17 cellular contexts compared by ENCODE assay signal in the genomic region with DNA sequence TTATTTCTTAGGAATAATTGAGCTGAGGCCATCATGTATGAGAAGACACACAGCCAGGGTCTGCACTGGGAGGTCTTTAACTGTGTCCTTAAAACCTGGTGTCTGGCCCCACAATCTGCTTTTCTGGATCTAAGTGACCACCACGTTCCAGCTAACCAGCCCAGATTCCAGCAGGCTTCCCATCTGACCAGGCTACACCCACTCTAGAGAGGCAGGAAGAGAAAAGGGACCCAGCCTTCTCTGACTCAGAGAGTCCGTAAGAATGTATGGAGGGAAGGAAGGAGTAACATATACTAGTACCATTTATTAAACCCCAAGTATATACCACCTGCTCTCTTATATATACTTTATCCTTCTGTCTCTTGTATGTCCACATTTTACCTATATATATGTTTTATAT.
DNase-seq lines count a peak whose midpoint lies in the region; ATAC-seq and TF ChIP-seq lines count a peak whose summit lies in the region.
"Had no signal": no experiment of that assay in that cellular context is flagged by ENCODE, and none has a peak within 500 bp of the region (broad histone marks: within the 10 kb centered on the region; RNA-seq: fewer than 3 reads in every experiment).

No MANE protein-coding gene starts in this region.

- H3F3A ChIP-seq in smooth muscle cell (ENCODE audit: low read depth): no peaks in the 10 kb centered on the region

- DNase-seq in MCF 10A (ENCODE audit: unreplicated experiment) (peak; percentile 24), mammary epithelial cell (no peak), foreskin keratinocyte (no peak), smooth muscle cell (lab: John Stamatoyannopoulos, UW; ENCODE audit: unreplicated experiment) (no peak), NCI-H69 (lab: John Stamatoyannopoulos, UW) (no peak), pons (ENCODE audit: low spot score) (no peak)
- no peak for DNase-seq in activated T-cell treated with anti-CD3 and anti-CD28 coated beads, Interleukin-2, amount 50 U/mL, for 1 hour
- DNase-seq: activated CD4-positive, CD25-positive, alpha-beta regulatory T cell treated with anti-CD3 and anti-CD28 coated beads, Interleukin-2, amount 50 U/mL, for 72 hours; esophagus squamous epithelium; hippocampal formation; kidney glomerular epithelial cell; NCI-H1930; right cardiac atrium; SJCRH30; stimulated activated naive CD8-positive, alpha-beta T cell treated with anti-CD3 and anti-CD28 coated beads, Interleukin-15, amount 100 ng/mL, for 72 hours had no signal

- peak; percentile 38 for ATAC-seq in foreskin keratinocyte
- ATAC-seq: stimulated activated naive CD8-positive, alpha-beta T cell treated with anti-CD3 and anti-CD28 coated beads, Interleukin-15, amount 100 ng/mL, for 72 hours had no signal

- peaks cover 24% of the 10 kb centered on the region for H3K36me3 Mint-ChIP-seq in MCF 10A (ENCODE audit: insufficient read depth, unreplicated experiment)
- H3K36me3 Mint-ChIP-seq in brain: peaks cover 15% of the 10 kb centered on the region

- H3K27me3 ChIP-seq in mammary epithelial cell (ENCODE audit: insufficient read depth, low read length): no peaks in the 10 kb centered on the region
- no peaks in the 10 kb centered on the region for H3K27me3 ChIP-seq in foreskin keratinocyte
- peaks cover 35% of the 10 kb centered on the region for H3K27me3 ChIP-seq in smooth muscle cell (ENCODE audit: low read depth)
- H3K27me3 ChIP-seq: esophagus squamous epithelium, SJCRH30 had no signal

- H3K9ac ChIP-seq in mammary epithelial cell (ENCODE audit: insufficient read depth, low read length) (no peak overlapping the region), smooth muscle cell (ENCODE audit: low read depth) (no peak overlapping the region)

- H3K27ac Mint-ChIP-seq in MCF 10A (ENCODE audit: low read depth, unreplicated experiment): no peak overlapping the region
- peak overlapping the region in 4 of 5 experiments; percentile 41 to 92 (median 51) for H3K27ac Mint-ChIP-seq in brain
- H3K27ac Mint-ChIP-seq: stimulated activated naive CD8-positive, alpha-beta T cell treated with anti-CD3 and anti-CD28 coated beads, Interleukin-15, amount 100 ng/mL, for 72 hours; T-helper 2 cell treated with Interferon-gamma antibody and Interleukin-4, amounts not matched to agents 5 μg/mL and 100 μg/mL, for 36 hours had no signal

- H3K36me3 ChIP-seq in mammary epithelial cell (ENCODE audit: insufficient read depth, low read length) (no peaks in the 10 kb centered on the region), smooth muscle cell (ENCODE audit: low read depth) (no peaks in the 10 kb centered on the region)
- H3K36me3 ChIP-seq: esophagus squamous epithelium had no signal

- H3K4me2 ChIP-seq in mammary epithelial cell (ENCODE audit: insufficient read depth, low read depth, low read length): no peak overlapping the region
- H3K4me2 ChIP-seq in smooth muscle cell: peak overlapping the region; percentile 67

- POLR2A ChIA-PET in MCF 10A (lab: Yijun Ruan, JAX): interaction anchor here (0.7 to 1.3 kb wide), 4 partner anchors 14 to 323 kb away, joined by 3 to 4 read pairs (median 3); no protein-coding TSS in a partner anchor

- H3K27ac ChIP-seq in mammary epithelial cell (ENCODE audit: insufficient read depth, low read depth, low read length) (no peak overlapping the region), foreskin keratinocyte (no peak overlapping the region), smooth muscle cell (ENCODE audit: low read depth) (no peak overlapping the region)
- H3K27ac ChIP-seq: SJCRH30 had no signal

- BruUV-seq in MCF 10A (replicated peaks; lab: Mats Ljungman, UMichigan): no TSS peak
- no TSS peak for BruUV-seq in mammary epithelial cell (replicated peaks; lab: Mats Ljungman, UMichigan)

- no peak overlapping the region for H3K4me3 ChIP-seq in mammary epithelial cell (replicated peaks in 1 of 3; ENCODE audit: insufficient read depth in 1 of 3, low read depth in 2 of 3, low read length in 3 of 3)
- no peak overlapping the region for H3K4me3 ChIP-seq in smooth muscle cell
- H3K4me3 ChIP-seq: esophagus squamous epithelium, SJCRH30 had no signal

- H4K20me1 ChIP-seq in mammary epithelial cell (ENCODE audit: insufficient read depth, low read length): no peaks in the 10 kb centered on the region
- H4K20me1 ChIP-seq in smooth muscle cell (ENCODE audit: low read depth): peaks cover 23% of the 10 kb centered on the region

- no peaks in the 10 kb centered on the region for H3K27me3 Mint-ChIP-seq in MCF 10A (ENCODE audit: insufficient read depth, unreplicated experiment)
- no peaks in the 10 kb centered on the region for H3K27me3 Mint-ChIP-seq in brain

- CTCF ChIA-PET in MCF 10A (lab: Yijun Ruan, JAX) (interaction anchor here (0.6 to 5.0 kb wide), 5 partner anchors 10 to 408 kb away, joined by 3 to 27 read pairs (median 3); no protein-coding TSS in a partner anchor), mammary epithelial cell (lab: Charles Lee; ENCODE audit: low non-redundant PET) (interaction anchor here (0.6 kb wide), 1 partner anchor 11 kb away, joined by 3 read pairs; no protein-coding TSS in a partner anchor)

- H3K9me3 ChIP-seq in mammary epithelial cell (replicated peaks; ENCODE audit: insufficient read depth, low read length): no peaks in the 10 kb centered on the region
- no peaks in the 10 kb centered on the region for H3K9me3 ChIP-seq in smooth muscle cell (replicated peaks; ENCODE audit: low read depth)
- H3K9me3 ChIP-seq: esophagus squamous epithelium, SJCRH30 had no signal

- no peak overlapping the region for H2AFZ ChIP-seq in mammary epithelial cell (ENCODE audit: low read depth, low read length)
- H2AFZ ChIP-seq in smooth muscle cell (ENCODE audit: low read depth): no peak overlapping the region

- intact Hi-C loops in MCF 10A (cut with micrococcal nuclease): no loop called here
- intact Hi-C loops in mammary epithelial cell (cut with micrococcal nuclease): no loop called here

- WGBS in mammary epithelial cell (ENCODE audit: low coverage, missing lambda C conversion rate): 31% methylated on average over 2 of the region's 2 CpGs
- WGBS in smooth muscle cell (ENCODE audit: low lambda C conversion rate): 0% methylated on average over 2 of the region's 2 CpGs

- in situ Hi-C loops in mammary epithelial cell (cut with MboI; ENCODE audit: low sequenced_read_pairs in 2 of 2): no loop called here

- dilution Hi-C loops in mammary epithelial cell (cut with HindIII; ENCODE audit: low sequenced_read_pairs): no loop called here

- H3K79me2 ChIP-seq in mammary epithelial cell (ENCODE audit: insufficient read depth, low read length) (peaks cover 49% of the 10 kb centered on the region), smooth muscle cell (ENCODE audit: low read depth) (peaks cover 11% of the 10 kb centered on the region)

- no peak overlapping the region for H3K4me3 Mint-ChIP-seq in MCF 10A (ENCODE audit: unreplicated experiment)
- H3K4me3 Mint-ChIP-seq in brain: no peak overlapping the region
- H3K4me3 Mint-ChIP-seq: stimulated activated naive CD8-positive, alpha-beta T cell treated with anti-CD3 and anti-CD28 coated beads, Interleukin-15, amount 100 ng/mL, for 72 hours; T-helper 2 cell treated with Interferon-gamma antibody and Interleukin-4, amounts not matched to agents 5 μg/mL and 100 μg/mL, for 36 hours had no signal

- H3K4me1 ChIP-seq in mammary epithelial cell (ENCODE audit: insufficient read depth, low read length) (peaks cover 25% of the 10 kb centered on the region), foreskin keratinocyte (peaks cover 13% of the 10 kb centered on the region), smooth muscle cell (ENCODE audit: low read depth) (peaks cover 25% of the 10 kb centered on the region)

- H3K4me1 Mint-ChIP-seq in MCF 10A (ENCODE audit: insufficient read depth, unreplicated experiment): peaks cover 39% of the 10 kb centered on the region
- H3K4me1 Mint-ChIP-seq in brain: peaks cover 66% of the 10 kb centered on the region
- H3K4me1 Mint-ChIP-seq: stimulated activated naive CD8-positive, alpha-beta T cell treated with anti-CD3 and anti-CD28 coated beads, Interleukin-15, amount 100 ng/mL, for 72 hours had no signal

- H3K9me3 Mint-ChIP-seq in MCF 10A (ENCODE audit: unreplicated experiment) (no peaks in the 10 kb centered on the region), brain (peaks cover 0 to 6% (median 3%) of the 10 kb centered on the region in 5 experiments)
- H3K9me3 Mint-ChIP-seq: stimulated activated naive CD8-positive, alpha-beta T cell treated with anti-CD3 and anti-CD28 coated beads, Interleukin-15, amount 100 ng/mL, for 72 hours; T-helper 2 cell treated with Interferon-gamma antibody and Interleukin-4, amounts not matched to agents 5 μg/mL and 100 μg/mL, for 36 hours had no signal

- TF ChIP-seq CTCF in MCF 10A (IDR thresholded peaks at IDR 0.05; ENCODE audit: unreplicated experiment): no peak
- TF ChIP-seq CTCF in mammary epithelial cell (conservative IDR thresholded peaks at IDR 0.05 in 1 of 2, IDR thresholded peaks at IDR 0.05 in 1 of 2; ENCODE audit: extremely low read depth in 1 of 2, insufficient read depth in 1 of 2, low read depth in 1 of 2, low read length in 2 of 2): no peak
- TF ChIP-seq CTCF in brain (conservative IDR thresholded peaks at IDR 0.05): no peak
- TF ChIP-seq CTCF in foreskin keratinocyte (conservative IDR thresholded peaks at IDR 0.05): no peak
- TF ChIP-seq CTCF in smooth muscle cell (IDR thresholded peaks at IDR 0.05; ENCODE audit: borderline replicate concordance, insufficient read depth, poor library complexity, severe bottlenecking): no peak
